13 cellular contexts compared by ENCODE assay signal in genomic region chr10:76115471-76116155, GRCh38.
DNase-seq lines count a peak whose midpoint lies in the region; ATAC-seq and TF ChIP-seq lines count a peak whose summit lies in the region.
"Had no signal": no experiment of that assay in that cellular context is flagged by ENCODE, and none has a peak within 500 bp of the region (broad histone marks: within the 10 kb centered on the region; RNA-seq: fewer than 3 reads in every experiment).

No MANE protein-coding gene starts in this region.

- no peak overlapping the region for H3K4me3 ChIP-seq in left lung
- H3K4me3 ChIP-seq: ovary had no signal

- no peaks in the 10 kb centered on the region for H3K36me3 ChIP-seq in left lung
- H3K36me3 ChIP-seq: ovary had no signal

- peaks cover 0 to 6% of the 10 kb centered on the region in 2 donors for H3K4me1 ChIP-seq in left lung

- intact Hi-C loops in left lung (cut with DNase I) = no loop called here

- H3K27me3 ChIP-seq in left lung = no peaks in the 10 kb centered on the region
- H3K27me3 ChIP-seq: ovary had no signal

- peak; percentile 12 for ATAC-seq in left lung
- ATAC-seq in GM21717 (IDR thresholded peaks at IDR 0.05; ENCODE audit: unreplicated experiment) = no peak
- ATAC-seq in HG03175 (IDR thresholded peaks at IDR 0.05; ENCODE audit: unreplicated experiment) = no peak

- H3K27ac ChIP-seq in 22Rv1 = peak overlapping the region; percentile 97
- H3K27ac ChIP-seq in left lung = no peak overlapping the region
- H3K27ac ChIP-seq: ovary had no signal

- DNase-seq in ELR (ENCODE audit: low read depth) = peak; percentile 36
- DNase-seq in left lung = no peak
- DNase-seq in stimulated activated CD4-positive, alpha-beta T cell treated with anti-CD3 and anti-CD28 coated beads, Interleukin-12 subunit alpha, Interleukin-12 subunit beta, amount 100 ng/mL, for 4 hours = no peak
- no peak for DNase-seq in Ammon's horn (ENCODE audit: low spot score)
- DNase-seq: activated naive CD8-positive, alpha-beta T cell treated with anti-CD3 and anti-CD28 coated beads, Interleukin-2, amount 10 ng/mL, durations not matched to agents 7 days and 5 days; DMS79 treated with DMSO at 0.1 percent for 48 hours; KBM-7; NCI-H1930; ovary had no signal

- H3K9me3 ChIP-seq in left lung = no peaks in the 10 kb centered on the region
- H3K9me3 ChIP-seq: ovary had no signal

- TF ChIP-seq CTCF in 22Rv1 (IDR thresholded peaks at IDR 0.05) (no peak), left lung (IDR thresholded peaks at IDR 0.05) (no peak)

TF ChIP-seq in PFSK-1, 5 proteins besides CTCF, POLR2A, EP300 and RAD21:
- TF ChIP-seq POLR2AphosphoS5 (IDR thresholded peaks at IDR 0.05; ENCODE audit: low read depth, low read length) (no peak), TAF1 (IDR thresholded peaks at IDR 0.05; ENCODE audit: borderline replicate concordance, insufficient read depth, low read length) (no peak), FOXP2 (optimal IDR thresholded peaks at IDR 0.05; ENCODE audit: borderline replicate concordance, extremely low read depth, extremely low read length, insufficient read depth) (peak; percentile 14), SIN3A (IDR thresholded peaks at IDR 0.05; ENCODE audit: borderline replicate concordance, insufficient read depth, low read length) (no peak), REST (IDR thresholded peaks at IDR 0.05; ENCODE audit: insufficient read depth in 1 of 2, low read depth in 2 of 2, low read length in 2 of 2) (no peak)
